Comparison of ENCODE assay signal across 8 cellular contexts in the genomic region with DNA sequence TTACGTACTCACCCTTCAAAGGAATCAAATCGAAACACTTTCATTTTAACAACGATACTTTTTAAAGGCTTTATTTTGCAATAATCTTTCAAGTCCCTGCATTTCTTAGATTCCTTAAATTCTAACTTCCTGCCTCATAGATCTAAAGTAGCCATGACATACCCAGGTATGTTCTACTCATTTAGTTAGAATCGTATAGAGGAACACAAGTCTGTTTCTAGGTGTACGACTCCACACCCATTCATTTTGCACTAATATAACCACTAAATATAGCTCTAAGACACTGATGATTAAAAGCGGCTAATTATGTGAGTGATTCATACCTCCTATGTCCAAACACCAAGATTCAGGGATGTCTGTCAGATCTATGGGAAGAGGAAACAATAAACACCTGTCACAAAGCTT. TPM values are rescaled to one million over a fixed set of nuclear protein-coding genes. Genes with fewer than 3 reads are reported as not detected.
DNase-seq lines count a peak whose midpoint lies in the region; ATAC-seq and TF ChIP-seq lines count a peak whose summit lies in the region.

No MANE protein-coding gene starts in this region.

- peak overlapping the region; percentile 88 for H3K4me3 ChIP-seq in CD4-positive, CD25-positive, alpha-beta regulatory T cell (ENCODE audit: low read depth, low read length)
- H3K4me3 ChIP-seq in cardiac fibroblast (replicated peaks in 1 of 2; ENCODE audit: low read depth in 2 of 2, low read length in 2 of 2): peak overlapping the region; percentile 69 to 86

- no peaks in the 10 kb centered on the region for H3K9me3 Mint-ChIP-seq in CD4-positive, CD25-positive, alpha-beta regulatory T cell
- peaks cover 6% of the 10 kb centered on the region for H3K9me3 Mint-ChIP-seq in mesothelial cell of epicardium

- H3K36me3 ChIP-seq in CD4-positive, CD25-positive, alpha-beta regulatory T cell (ENCODE audit: control insufficient read depth, insufficient read depth, low read length): no peaks in the 10 kb centered on the region
- peaks cover 32% of the 10 kb centered on the region for H3K36me3 ChIP-seq in KOPT-K1 (ENCODE audit: insufficient read depth, low read length)

- H3K36me3 Mint-ChIP-seq in CD4-positive, CD25-positive, alpha-beta regulatory T cell: peaks cover 4% of the 10 kb centered on the region
- H3K36me3 Mint-ChIP-seq in mesothelial cell of epicardium: peaks cover 5% of the 10 kb centered on the region

- H3K4me1 Mint-ChIP-seq in CD4-positive, CD25-positive, alpha-beta regulatory T cell: peaks cover 32 to 79% (median 54%) of the 10 kb centered on the region in 4 donors
- H3K4me1 Mint-ChIP-seq in mesothelial cell of epicardium: peaks cover 12% of the 10 kb centered on the region

- peak overlapping the region; percentile 83 for H3K27ac ChIP-seq in CD4-positive, CD25-positive, alpha-beta regulatory T cell (ENCODE audit: insufficient read depth, low read length, poor library complexity, severe bottlenecking)
- H3K27ac ChIP-seq in KOPT-K1 (ENCODE audit: low read depth, low read length, poor library complexity, severe bottlenecking): peak overlapping the region; percentile 73

- DNase-seq in CD4-positive, CD25-positive, alpha-beta regulatory T cell: peak in 2 of 3 donors; percentile 34 to 43
- peak in 1 of 2 donors; percentile 68 for DNase-seq in cardiac fibroblast (ENCODE audit: low read depth in 2 of 2)
- DNase-seq in mesothelial cell of epicardium (ENCODE audit: low spot score in 2 of 2, unreplicated experiment in 2 of 2): no peak
- no peak for DNase-seq in NCI-H2196 treated with DMSO at 0.1 percent for 48 hours (lab: John Stamatoyannopoulos, UW; ENCODE audit: unreplicated experiment)
- DNase-seq in ecto neural progenitor cell (ENCODE audit: low spot score): no peak
- no peak for DNase-seq in pons (ENCODE audit: low spot score)

- H3K9me3 ChIP-seq in CD4-positive, CD25-positive, alpha-beta regulatory T cell (ENCODE audit: control insufficient read depth in 2 of 2, low read length in 2 of 2): no peaks in the 10 kb centered on the region
- no peaks in the 10 kb centered on the region for H3K9me3 ChIP-seq in KOPT-K1 (ENCODE audit: insufficient read depth, low read length, poor library complexity, severe bottlenecking)

- peak overlapping the region; percentile 92 to 97 (median 94) for H3K4me3 Mint-ChIP-seq in CD4-positive, CD25-positive, alpha-beta regulatory T cell
- H3K4me3 Mint-ChIP-seq in mesothelial cell of epicardium: peak overlapping the region; percentile 86

- H3K27me3 ChIP-seq in CD4-positive, CD25-positive, alpha-beta regulatory T cell (ENCODE audit: control insufficient read depth, insufficient read depth, low read length): no peaks in the 10 kb centered on the region

- ATAC-seq in CD4-positive, CD25-positive, alpha-beta regulatory T cell (ENCODE audit: low read depth in 2 of 2): no peak
- ATAC-seq in HG02852 (IDR thresholded peaks at IDR 0.05; ENCODE audit: unreplicated experiment): no peak

- H3K27ac Mint-ChIP-seq in CD4-positive, CD25-positive, alpha-beta regulatory T cell: peak overlapping the region; percentile 94 to 97 (median 97)
- H3K27ac Mint-ChIP-seq in mesothelial cell of epicardium: peak overlapping the region; percentile 94

- H3K27me3 Mint-ChIP-seq in CD4-positive, CD25-positive, alpha-beta regulatory T cell: peaks cover 11% of the 10 kb centered on the region
- H3K27me3 Mint-ChIP-seq in mesothelial cell of epicardium (ENCODE audit: low read depth): no peaks in the 10 kb centered on the region

- H3K4me1 ChIP-seq in CD4-positive, CD25-positive, alpha-beta regulatory T cell (ENCODE audit: control insufficient read depth, insufficient read depth, low read length, poor library complexity, severe bottlenecking): peaks cover 50% of the 10 kb centered on the region

- TF ChIP-seq CTCF in cardiac fibroblast (IDR thresholded peaks at IDR 0.05; ENCODE audit: low read depth, low read length) (no peak), mesothelial cell of epicardium (IDR thresholded peaks at IDR 0.05; ENCODE audit: unreplicated experiment) (no peak)

RNA-seq across cellular contexts. Expression of a gene that starts 1.3 kb away (rescaled TPM):
- 114 TPM for total RNA-seq in CD4-positive, CD25-positive, alpha-beta regulatory T cell
- polyA plus RNA-seq in CD4-positive, CD25-positive, alpha-beta regulatory T cell: 10 to 100 TPM in 3 of 4 donors, 1 to 10 TPM in 1; 8.6 to 17.5 (median 13.3) TPM
- 60.2 to 74.1 TPM (median 62.3 TPM) in 3 replicates for total RNA-seq in mesothelial cell of epicardium

Comparison
In these comparisons a context has a peak if more than half of its experiments do, and no peak if none do; other contexts are left out.
1. DNase-seq: peak in CD4-positive, CD25-positive, alpha-beta regulatory T cell (2 of 3); none in mesothelial cell of epicardium (0 of 2), NCI-H2196 treated with DMSO at 0.1 percent for 48 hours (single experiment), ecto neural progenitor cell (single experiment) and pons (single experiment).